8 cellular contexts compared by ENCODE assay signal in the genomic region with DNA sequence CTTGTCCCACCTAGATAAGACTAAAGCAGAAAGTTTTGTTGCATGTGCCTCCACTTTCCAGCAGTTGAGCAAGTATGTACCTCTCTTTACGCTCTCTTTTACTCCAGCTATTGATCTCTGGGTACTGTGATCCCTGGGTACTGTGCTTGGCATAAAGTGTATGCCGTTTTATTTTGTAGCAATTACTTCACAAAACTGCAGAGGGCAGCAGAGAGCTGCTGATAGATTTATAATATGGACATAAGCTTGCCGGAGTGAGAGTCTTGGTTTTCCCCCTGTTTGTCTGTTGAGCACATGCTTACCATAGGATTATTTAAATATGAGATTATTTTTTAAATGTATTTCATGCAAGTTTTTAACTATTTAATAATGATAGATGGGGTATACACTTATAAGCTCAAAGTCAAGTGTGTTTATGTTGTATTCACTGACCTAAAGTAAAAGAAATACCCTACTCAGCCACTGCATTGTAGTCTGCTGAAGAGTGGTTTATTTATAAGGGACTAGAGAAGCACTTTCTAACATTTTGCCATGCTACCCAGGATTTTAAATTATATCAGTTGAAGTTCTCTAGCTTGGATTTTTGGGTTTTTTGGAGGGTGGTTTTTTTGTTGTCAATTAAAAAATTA. TPM values are rescaled to one million over a fixed set of nuclear protein-coding genes. Genes with fewer than 3 reads are reported as not detected.
DNase-seq lines count a peak whose midpoint lies in the region; ATAC-seq and TF ChIP-seq lines count a peak whose summit lies in the region.

No MANE protein-coding gene starts in this region.

- no peaks in the 10 kb centered on the region for H3K4me1 Mint-ChIP-seq in neural crest cell

- no peak overlapping the region for H3K27ac ChIP-seq in uterus

- TF ChIP-seq CTCF in neural crest cell (conservative IDR thresholded peaks at IDR 0.05) (peak; percentile 87), uterus (IDR thresholded peaks at IDR 0.05) (peak; percentile 71 to 84 (median 80))

- no peaks in the 10 kb centered on the region for H3K4me1 ChIP-seq in uterus

- no peaks in the 10 kb centered on the region for H3K27me3 Mint-ChIP-seq in neural crest cell (ENCODE audit: low read depth)

- intact Hi-C loops in uterus (cut with DNase I; ENCODE audit: low total_unique reads): loop anchor here (5.0 kb wide), 1 partner anchor 325 kb away; no protein-coding TSS in a partner anchor

- no peaks in the 10 kb centered on the region for H3K36me3 ChIP-seq in uterus

- H3K27ac Mint-ChIP-seq in neural crest cell (ENCODE audit: unreplicated experiment): no peak overlapping the region

- no peaks in the 10 kb centered on the region for H3K9me3 Mint-ChIP-seq in neural crest cell

- H3K27me3 ChIP-seq in uterus: no peaks in the 10 kb centered on the region

- H3K36me3 Mint-ChIP-seq in neural crest cell (ENCODE audit: low read depth): peaks cover 3% of the 10 kb centered on the region

- ATAC-seq in GM21526 (IDR thresholded peaks at IDR 0.05; ENCODE audit: low FRiP score, unreplicated experiment): peak; percentile 88

- no peak overlapping the region for H3K4me3 ChIP-seq in uterus

- TF ChIP-seq POLR2A in uterus (IDR thresholded peaks at IDR 0.05): no peak

- no peak overlapping the region for H3K4me3 Mint-ChIP-seq in neural crest cell

- DNase-seq in Daoy (ENCODE audit: low read depth) (peak; percentile 44), HT1080 (ENCODE audit: low read depth) (peak; percentile 53), NOMO-1 treated with DMSO at 0.1 percent for 48 hours (lab: John Stamatoyannopoulos, UW; ENCODE audit: unreplicated experiment) (peak; percentile 56), activated T-cell treated with anti-CD3 and anti-CD28 coated beads for 24 hours (ENCODE audit: low read depth) (peak; percentile 43), fibroblast of gingiva (ENCODE audit: low read depth) (peak; percentile 62), neural crest cell (ENCODE audit: low read depth, low spot score) (peak; percentile 70), uterus (peak; percentile 37 to 42)

- no peaks in the 10 kb centered on the region for H3K9me3 ChIP-seq in uterus

RNA-seq across cellular contexts. Expression of a gene that starts 13.0 kb away (rescaled TPM):
- total RNA-seq in Daoy (2014; rRNA removed; shearing (Covaris generic)): 128 and 131 TPM in 2 replicates
- 80.1 and 87.2 TPM in 2 replicates for total RNA-seq in HT1080 (2014; rRNA removed; shearing (Covaris generic))
- polyA plus RNA-seq in HT1080 (2015; cell fraction: cytosol; rRNA removed): 90.6 and 95.3 TPM in 2 replicates
- 54.6 and 61.0 TPM in 2 replicates for polyA plus RNA-seq in HT1080 (2015; cell fraction: nucleus; rRNA removed)
- total RNA-seq in neural crest cell: 48.0 and 49.4 TPM in 2 replicates
- 10 to 100 TPM in 3 of 4 donors, 1 to 10 TPM in 1; 9.7 to 43.5 (median 41.1) TPM for total RNA-seq in uterus
